ENCODE assay signal across 1 cellular context in the genomic region with DNA sequence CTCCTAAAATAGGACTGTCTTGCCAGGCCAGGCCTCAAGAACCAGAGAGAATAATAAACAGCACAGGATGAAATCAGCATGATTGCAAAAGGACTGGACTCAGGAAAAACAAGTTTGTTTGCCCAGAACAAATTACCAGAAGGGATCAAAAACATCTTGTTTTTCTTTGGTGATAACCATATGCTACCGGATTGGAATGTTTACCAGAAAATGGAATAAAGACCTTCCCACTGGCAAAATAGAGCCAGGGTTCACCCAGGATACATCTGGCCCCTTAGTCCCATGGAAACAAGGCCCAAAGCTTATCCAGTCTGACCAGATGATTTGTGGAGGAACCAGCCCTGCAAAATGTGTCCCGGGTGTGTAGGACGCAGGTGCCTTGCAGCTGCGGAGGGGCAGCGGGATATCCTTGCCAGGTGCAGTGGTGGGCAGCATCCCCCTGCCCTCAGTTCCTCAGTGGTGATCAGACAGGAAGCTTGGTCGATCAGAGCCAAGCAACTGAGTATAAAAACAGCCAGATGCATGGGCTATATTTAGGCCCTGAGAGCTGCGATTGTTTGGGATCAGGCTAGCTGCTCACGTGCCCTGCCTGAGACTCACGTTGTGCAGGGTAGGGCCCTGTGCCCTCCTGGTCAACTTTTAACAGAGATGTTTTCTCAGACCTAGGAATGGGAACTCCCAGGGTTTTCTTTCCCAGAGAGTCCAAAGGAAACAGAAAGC.
TF ChIP-seq lines count a peak whose summit lies in the region.

No MANE protein-coding gene starts in this region.

TF ChIP-seq in HepG2, 621 proteins besides CTCF, POLR2A, EP300 and RAD21 (continued from another document):
- no peak for TF ChIP-seq ZXDC (CRISPR knock-in tag; IDR thresholded peaks at IDR 0.05)
- no peak for TF ChIP-seq ZNF282 (IDR thresholded peaks at IDR 0.05; ENCODE audit: partially characterized antibody)
- TF ChIP-seq, protein P1, sequence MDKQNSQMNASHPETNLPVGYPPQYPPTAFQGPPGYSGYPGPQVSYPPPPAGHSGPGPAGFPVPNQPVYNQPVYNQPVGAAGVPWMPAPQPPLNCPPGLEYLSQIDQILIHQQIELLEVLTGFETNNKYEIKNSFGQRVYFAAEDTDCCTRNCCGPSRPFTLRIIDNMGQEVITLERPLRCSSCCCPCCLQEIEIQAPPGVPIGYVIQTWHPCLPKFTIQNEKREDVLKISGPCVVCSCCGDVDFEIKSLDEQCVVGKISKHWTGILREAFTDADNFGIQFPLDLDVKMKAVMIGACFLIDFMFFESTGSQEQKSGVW (CRISPR knock-in tag; IDR thresholded peaks at IDR 0.05; ENCODE audit: borderline replicate concordance), result no peak
- TF ChIP-seq RARG (CRISPR knock-in tag; IDR thresholded peaks at IDR 0.05; ENCODE audit: low read depth), result no peak
- no peak for TF ChIP-seq GLI4 (CRISPR knock-in tag; IDR thresholded peaks at IDR 0.05; ENCODE audit: borderline replicate concordance)
- peak; percentile 49; the same call in 1 of the 2 replicates for TF ChIP-seq ZIK1 (CRISPR knock-in tag; IDR thresholded peaks at IDR 0.05; ENCODE audit: borderline replicate concordance, low read depth)
- TF ChIP-seq JDP2 (CRISPR knock-in tag; IDR thresholded peaks at IDR 0.05; ENCODE audit: borderline replicate concordance), result no peak
- TF ChIP-seq NFYB (CRISPR knock-in tag; IDR thresholded peaks at IDR 0.05), result no peak
- TF ChIP-seq ZNF564 (CRISPR knock-in tag; IDR thresholded peaks at IDR 0.05), result no peak
- no peak for TF ChIP-seq LBX2 (CRISPR knock-in tag; IDR thresholded peaks at IDR 0.05; ENCODE audit: borderline replicate concordance)
- no peak for TF ChIP-seq TBP (CRISPR knock-in tag; IDR thresholded peaks at IDR 0.05)
- TF ChIP-seq SOX13 (IDR thresholded peaks at IDR 0.05), result peak; percentile 69
- peak in 1 of 2 experiments; percentile 91; a peak in 2 of 4 replicates for TF ChIP-seq SOX13 (CRISPR knock-in tag; conservative IDR thresholded peaks at IDR 0.05 in 1 of 2, IDR thresholded peaks at IDR 0.05 in 1 of 2)
- TF ChIP-seq, protein P2, sequence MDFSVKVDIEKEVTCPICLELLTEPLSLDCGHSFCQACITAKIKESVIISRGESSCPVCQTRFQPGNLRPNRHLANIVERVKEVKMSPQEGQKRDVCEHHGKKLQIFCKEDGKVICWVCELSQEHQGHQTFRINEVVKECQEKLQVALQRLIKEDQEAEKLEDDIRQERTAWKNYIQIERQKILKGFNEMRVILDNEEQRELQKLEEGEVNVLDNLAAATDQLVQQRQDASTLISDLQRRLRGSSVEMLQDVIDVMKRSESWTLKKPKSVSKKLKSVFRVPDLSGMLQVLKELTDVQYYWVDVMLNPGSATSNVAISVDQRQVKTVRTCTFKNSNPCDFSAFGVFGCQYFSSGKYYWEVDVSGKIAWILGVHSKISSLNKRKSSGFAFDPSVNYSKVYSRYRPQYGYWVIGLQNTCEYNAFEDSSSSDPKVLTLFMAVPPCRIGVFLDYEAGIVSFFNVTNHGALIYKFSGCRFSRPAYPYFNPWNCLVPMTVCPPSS (IDR thresholded peaks at IDR 0.05), result no peak
- TF ChIP-seq HHEX (CRISPR knock-in tag; IDR thresholded peaks at IDR 0.05), result peak; percentile 53; the same call in 1 of the 2 replicates
- no peak for TF ChIP-seq NFAT5 (CRISPR knock-in tag; IDR thresholded peaks at IDR 0.05)
- no peak; the same call in 1 of the 2 replicates for TF ChIP-seq SATB2 (CRISPR knock-in tag; IDR thresholded peaks at IDR 0.05)
- no peak for TF ChIP-seq HOXA9 (CRISPR knock-in tag; IDR thresholded peaks at IDR 0.05; ENCODE audit: borderline replicate concordance)
- peak; percentile 86 for TF ChIP-seq TFAP4 (IDR thresholded peaks at IDR 0.05; ENCODE audit: borderline replicate concordance, low read depth)
- TF ChIP-seq TEAD3 (CRISPR knock-in tag; optimal IDR thresholded peaks at IDR 0.05; ENCODE audit: borderline replicate concordance), result peak; percentile 87
- no peak for TF ChIP-seq PLRG1 (conservative IDR thresholded peaks at IDR 0.05)
- TF ChIP-seq, protein P3, sequence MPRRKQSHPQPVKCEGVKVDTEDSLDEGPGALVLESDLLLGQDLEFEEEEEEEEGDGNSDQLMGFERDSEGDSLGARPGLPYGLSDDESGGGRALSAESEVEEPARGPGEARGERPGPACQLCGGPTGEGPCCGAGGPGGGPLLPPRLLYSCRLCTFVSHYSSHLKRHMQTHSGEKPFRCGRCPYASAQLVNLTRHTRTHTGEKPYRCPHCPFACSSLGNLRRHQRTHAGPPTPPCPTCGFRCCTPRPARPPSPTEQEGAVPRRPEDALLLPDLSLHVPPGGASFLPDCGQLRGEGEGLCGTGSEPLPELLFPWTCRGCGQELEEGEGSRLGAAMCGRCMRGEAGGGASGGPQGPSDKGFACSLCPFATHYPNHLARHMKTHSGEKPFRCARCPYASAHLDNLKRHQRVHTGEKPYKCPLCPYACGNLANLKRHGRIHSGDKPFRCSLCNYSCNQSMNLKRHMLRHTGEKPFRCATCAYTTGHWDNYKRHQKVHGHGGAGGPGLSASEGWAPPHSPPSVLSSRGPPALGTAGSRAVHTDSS (CRISPR knock-in tag; conservative IDR thresholded peaks at IDR 0.05), result no peak
- TF ChIP-seq ZBTB44 (CRISPR knock-in tag; IDR thresholded peaks at IDR 0.05), result 0 out of 2 replicates have a peak, but pooled peaks have one; percentile 30
- TF ChIP-seq THRA (CRISPR knock-in tag; IDR thresholded peaks at IDR 0.05; ENCODE audit: borderline replicate concordance), result peak; percentile 90
- no peak for TF ChIP-seq PRPF4 (IDR thresholded peaks at IDR 0.05; ENCODE audit: low read depth, low read length, poor library complexity, severe bottlenecking)
- no peak for TF ChIP-seq CHD4 (IDR thresholded peaks at IDR 0.05; ENCODE audit: borderline replicate concordance, low read length)
- TF ChIP-seq HNRNPL (IDR thresholded peaks at IDR 0.05; ENCODE audit: low read depth, low read length), result 0 out of 2 replicates have a peak, but pooled peaks have one; percentile 65
- TF ChIP-seq, protein P4, sequence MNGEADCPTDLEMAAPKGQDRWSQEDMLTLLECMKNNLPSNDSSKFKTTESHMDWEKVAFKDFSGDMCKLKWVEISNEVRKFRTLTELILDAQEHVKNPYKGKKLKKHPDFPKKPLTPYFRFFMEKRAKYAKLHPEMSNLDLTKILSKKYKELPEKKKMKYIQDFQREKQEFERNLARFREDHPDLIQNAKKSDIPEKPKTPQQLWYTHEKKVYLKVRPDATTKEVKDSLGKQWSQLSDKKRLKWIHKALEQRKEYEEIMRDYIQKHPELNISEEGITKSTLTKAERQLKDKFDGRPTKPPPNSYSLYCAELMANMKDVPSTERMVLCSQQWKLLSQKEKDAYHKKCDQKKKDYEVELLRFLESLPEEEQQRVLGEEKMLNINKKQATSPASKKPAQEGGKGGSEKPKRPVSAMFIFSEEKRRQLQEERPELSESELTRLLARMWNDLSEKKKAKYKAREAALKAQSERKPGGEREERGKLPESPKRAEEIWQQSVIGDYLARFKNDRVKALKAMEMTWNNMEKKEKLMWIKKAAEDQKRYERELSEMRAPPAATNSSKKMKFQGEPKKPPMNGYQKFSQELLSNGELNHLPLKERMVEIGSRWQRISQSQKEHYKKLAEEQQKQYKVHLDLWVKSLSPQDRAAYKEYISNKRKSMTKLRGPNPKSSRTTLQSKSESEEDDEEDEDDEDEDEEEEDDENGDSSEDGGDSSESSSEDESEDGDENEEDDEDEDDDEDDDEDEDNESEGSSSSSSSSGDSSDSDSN (CRISPR knock-in tag; IDR thresholded peaks at IDR 0.05), result peak; percentile 62
- TF ChIP-seq ZNF816 (CRISPR knock-in tag; IDR thresholded peaks at IDR 0.05; ENCODE audit: borderline replicate concordance), result no peak; the same call in 1 of the 2 replicates
TF ChIP-seq in HepG2: peak in this region for 226.
